Comparison of ENCODE assay signal across 1 cellular context in genomic region chr1:109712321-109712864, GRCh38.
TF ChIP-seq lines count a peak whose summit lies in the region.

No MANE protein-coding gene starts in this region.

TF ChIP-seq in GM23338, 12 proteins besides CTCF, POLR2A, EP300 and RAD21 (continued from another document):
- TF ChIP-seq REST (IDR thresholded peaks at IDR 0.05; ENCODE audit: unreplicated experiment) (no peak), STAT1 (IDR thresholded peaks at IDR 0.05; ENCODE audit: unreplicated experiment) (no peak), EZH2phosphoT487 (IDR thresholded peaks at IDR 0.05; ENCODE audit: unreplicated experiment) (no peak), ZNF331 (CRISPR knock-in tag; IDR thresholded peaks at IDR 0.05; ENCODE audit: low read depth) (no peak), CREB1 (CRISPR knock-in tag; IDR thresholded peaks at IDR 0.05; ENCODE audit: low read depth) (no peak), ZNF462 (CRISPR knock-in tag; IDR thresholded peaks at IDR 0.05) (no peak), EZH2 (IDR thresholded peaks at IDR 0.05; ENCODE audit: low read depth, unreplicated experiment) (no peak), ZNF114 (CRISPR knock-in tag; IDR thresholded peaks at IDR 0.05) (no peak), NANOG (IDR thresholded peaks at IDR 0.05; ENCODE audit: borderline replicate concordance) (no peak)
